In genomic region chr10:19699299-19699698, GRCh38 we compare ENCODE assay signal across 34 cellular contexts.
"Had no signal": no experiment of that assay in that cellular context is flagged by ENCODE, and none has a peak within 500 bp of the region (broad histone marks: within the 10 kb centered on the region; RNA-seq: fewer than 3 reads in every experiment).

No MANE protein-coding gene starts in this region.

- H3K4me1 Mint-ChIP-seq: activated CD4-positive, alpha-beta T cell treated with anti-CD3 and anti-CD28 coated beads, Interleukin-2, amount 10 ng/mL, durations not matched to agents 7 days and 5 days; activated naive CD4-positive, alpha-beta T cell treated with anti-CD3 and anti-CD28 coated beads, Interleukin-2, amount 50 U/mL, for 24 hours; activated naive CD8-positive, alpha-beta T cell treated with anti-CD3 and anti-CD28 coated beads for 36 hours; activated naive CD8-positive, alpha-beta T cell treated with anti-CD3 and anti-CD28 coated beads, Interleukin-2, amount 50 U/mL, for 24 hours; activated T-helper 17 cell treated with anti-CD3 and anti-CD28 coated beads, Interleukin-2, amount 50 U/mL, for 72 hours; central memory CD8-positive, alpha-beta T cell; T-helper 17 cell had no signal

- H3K36me3 ChIP-seq: adrenal gland, cardiac muscle cell, esophagus muscularis mucosa, gastrocnemius medialis, heart left ventricle had no signal

- DNase-seq: activated CD4-positive, alpha-beta T cell treated with anti-CD3 and anti-CD28 coated beads for 1 hour; activated CD4-positive, alpha-beta T cell treated with anti-CD3 and anti-CD28 coated beads for 4 hours; activated CD4-positive, alpha-beta T cell treated with anti-CD3 and anti-CD28 coated beads, Interleukin-2, amount 10 ng/mL, durations not matched to agents 7 days and 5 days; activated CD4-positive, alpha-beta T cell treated with anti-CD3 and anti-CD28 coated beads, Interleukin-2, amount 50 U/mL, for 4 hours; activated CD8-positive, alpha-beta memory T cell treated with anti-CD3 and anti-CD28 coated beads for 24 hours; activated CD8-positive, alpha-beta T cell treated with anti-CD3 and anti-CD28 coated beads for 36 hours; activated effector memory CD4-positive, alpha-beta T cell treated with Interleukin-2 at 50 U/mL for 16 hours; activated gamma-delta T cell treated with Interleukin-2 at 50 U/mL for 16 hours; activated naive CD4-positive, alpha-beta T cell treated with Interleukin-2 at 50 U/mL for 16 hours; activated naive CD8-positive, alpha-beta T cell treated with anti-CD3 and anti-CD28 coated beads for 36 hours; activated naive CD8-positive, alpha-beta T cell treated with anti-CD3 and anti-CD28 coated beads, Interleukin-2, amount 50 U/mL, for 24 hours; activated T-cell treated with anti-CD3 and anti-CD28 coated beads, Interleukin-2, amount 50 U/mL, for 4 hours; adrenal gland; amygdala; aorta; body of pancreas; dorsolateral prefrontal cortex; effector memory CD4-positive, alpha-beta T cell; erythroblast; foreskin keratinocyte; gastrocnemius medialis; glutamatergic neuron; heart left ventricle; T-helper 1 cell; T-helper 17 cell; T1000 had no signal

- H3K27me3 Mint-ChIP-seq: activated CD4-positive, alpha-beta T cell treated with anti-CD3 and anti-CD28 coated beads, Interleukin-2, amount 10 ng/mL, durations not matched to agents 7 days and 5 days; activated CD8-positive, alpha-beta T cell treated with anti-CD3 and anti-CD28 coated beads for 36 hours; activated naive CD4-positive, alpha-beta T cell treated with anti-CD3 and anti-CD28 coated beads, Interleukin-2, amount 50 U/mL, for 24 hours; activated naive CD8-positive, alpha-beta T cell treated with anti-CD3 and anti-CD28 coated beads for 36 hours; activated naive CD8-positive, alpha-beta T cell treated with anti-CD3 and anti-CD28 coated beads, Interleukin-2, amount 50 U/mL, for 24 hours; activated T-helper 17 cell treated with anti-CD3 and anti-CD28 coated beads, Interleukin-2, amount 50 U/mL, for 72 hours; central memory CD8-positive, alpha-beta T cell; dendritic cell treated with granulocyte-macrophage colony-stimulating factor and Interleukin-4, amounts not matched to agents 40 ng/mL and 50 ng/mL, for 4 days; T-helper 17 cell had no signal

- H3K4me1 ChIP-seq: adrenal gland, body of pancreas, esophagus muscularis mucosa, foreskin keratinocyte, gastrocnemius medialis, heart left ventricle had no signal

- H3K27ac ChIP-seq: adrenal gland, body of pancreas, cardiac muscle cell, coronary artery, dorsolateral prefrontal cortex, esophagus muscularis mucosa, foreskin keratinocyte, gastrocnemius medialis, heart left ventricle had no signal

- H3K9me3 ChIP-seq: adrenal gland, body of pancreas, esophagus muscularis mucosa, gastrocnemius medialis had no signal

- H3K4me3 ChIP-seq: adrenal gland, body of pancreas, cardiac muscle cell, coronary artery, dorsolateral prefrontal cortex, esophagus muscularis mucosa, gastrocnemius medialis, heart left ventricle had no signal

- H3K27ac Mint-ChIP-seq: activated CD4-positive, alpha-beta T cell treated with anti-CD3 and anti-CD28 coated beads, Interleukin-2, amount 10 ng/mL, durations not matched to agents 7 days and 5 days; activated CD8-positive, alpha-beta T cell treated with anti-CD3 and anti-CD28 coated beads for 36 hours; activated naive CD4-positive, alpha-beta T cell treated with anti-CD3 and anti-CD28 coated beads, Interleukin-2, amount 50 U/mL, for 24 hours; activated naive CD8-positive, alpha-beta T cell treated with anti-CD3 and anti-CD28 coated beads for 36 hours; activated naive CD8-positive, alpha-beta T cell treated with anti-CD3 and anti-CD28 coated beads, Interleukin-2, amount 50 U/mL, for 24 hours; activated T-helper 17 cell treated with anti-CD3 and anti-CD28 coated beads, Interleukin-2, amount 50 U/mL, for 72 hours; dendritic cell treated with granulocyte-macrophage colony-stimulating factor and Interleukin-4, amounts not matched to agents 40 ng/mL and 50 ng/mL, for 4 days; T-helper 17 cell; T-helper 2 cell treated with Interferon-gamma antibody and Interleukin-4, amounts not matched to agents 5 μg/mL and 100 μg/mL, for 36 hours had no signal

- H3K4me3 Mint-ChIP-seq: activated CD4-positive, alpha-beta T cell treated with anti-CD3 and anti-CD28 coated beads, Interleukin-2, amount 10 ng/mL, durations not matched to agents 7 days and 5 days; activated CD8-positive, alpha-beta T cell treated with anti-CD3 and anti-CD28 coated beads for 36 hours; activated naive CD4-positive, alpha-beta T cell treated with anti-CD3 and anti-CD28 coated beads, Interleukin-2, amount 50 U/mL, for 24 hours; activated naive CD8-positive, alpha-beta T cell treated with anti-CD3 and anti-CD28 coated beads for 36 hours; activated naive CD8-positive, alpha-beta T cell treated with anti-CD3 and anti-CD28 coated beads, Interleukin-2, amount 50 U/mL, for 24 hours; activated T-cell treated with anti-CD3 and anti-CD28 coated beads, Interleukin-2, amount 50 U/mL, for 4 hours; activated T-helper 17 cell treated with anti-CD3 and anti-CD28 coated beads, Interleukin-2, amount 50 U/mL, for 72 hours; central memory CD8-positive, alpha-beta T cell; dendritic cell treated with granulocyte-macrophage colony-stimulating factor and Interleukin-4, amounts not matched to agents 40 ng/mL and 50 ng/mL, for 4 days; T-helper 17 cell; T-helper 2 cell treated with Interferon-gamma antibody and Interleukin-4, amounts not matched to agents 5 μg/mL and 100 μg/mL, for 36 hours had no signal

- H3K36me3 Mint-ChIP-seq: activated naive CD4-positive, alpha-beta T cell treated with anti-CD3 and anti-CD28 coated beads, Interleukin-2, amount 50 U/mL, for 24 hours; activated naive CD8-positive, alpha-beta T cell treated with anti-CD3 and anti-CD28 coated beads for 36 hours had no signal

- H3K27me3 ChIP-seq: adrenal gland, body of pancreas, cardiac muscle cell, esophagus muscularis mucosa, foreskin keratinocyte, gastrocnemius medialis, heart left ventricle had no signal

- ATAC-seq: activated CD8-positive, alpha-beta T cell treated with anti-CD3 and anti-CD28 coated beads for 36 hours; activated naive CD8-positive, alpha-beta T cell treated with anti-CD3 and anti-CD28 coated beads, Interleukin-2, amount 50 U/mL, for 24 hours; activated T-cell treated with anti-CD3 and anti-CD28 coated beads, Interleukin-2, amount 50 U/mL, for 4 hours; activated T-helper 17 cell treated with anti-CD3 and anti-CD28 coated beads, Interleukin-2, amount 50 U/mL, for 72 hours; body of pancreas; foreskin keratinocyte; gastrocnemius medialis; heart left ventricle; T-helper 17 cell had no signal
